1 cellular context compared by ENCODE assay signal in the genomic region with DNA sequence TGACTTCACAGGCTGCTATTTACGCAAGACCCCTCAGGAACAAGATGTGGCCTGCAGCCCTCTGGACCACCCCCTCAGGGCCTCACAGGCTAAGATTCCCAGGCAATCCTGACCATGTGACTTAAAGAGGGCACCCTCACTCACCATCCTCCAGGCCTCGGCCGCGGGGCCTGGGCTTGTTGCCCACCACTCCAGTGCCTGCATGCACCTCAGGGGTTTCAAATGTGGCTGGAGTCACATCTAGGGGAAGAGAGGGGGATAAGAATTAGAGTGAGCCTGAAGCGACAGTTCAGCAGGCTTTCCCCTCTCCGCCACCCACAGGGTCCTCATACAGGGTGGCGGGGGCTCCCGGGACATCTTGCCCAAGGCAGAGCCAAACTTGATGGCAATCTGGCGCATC.
TF ChIP-seq lines count a peak whose summit lies in the region.

No MANE protein-coding gene starts in this region.

TF ChIP-seq in WTC11, 78 proteins besides CTCF, POLR2A, EP300 and RAD21 (continued from another document):
- TF ChIP-seq EMX1 (CRISPR knock-in tag; IDR thresholded peaks at IDR 0.05), result no peak
- TF ChIP-seq FOXP4 (CRISPR knock-in tag; IDR thresholded peaks at IDR 0.05), result no peak
- no peak for TF ChIP-seq ARID4B (CRISPR knock-in tag; IDR thresholded peaks at IDR 0.05; ENCODE audit: borderline replicate concordance)
- no peak for TF ChIP-seq GABPB1 (CRISPR knock-in tag; IDR thresholded peaks at IDR 0.05)
